In genomic region chr7:128932862-128933821, GRCh38 we compare ENCODE assay signal across 1 cellular context.
TF ChIP-seq lines count a peak whose summit lies in the region.

No MANE protein-coding gene starts in this region.

TF ChIP-seq in SK-N-SH, 30 proteins besides CTCF, POLR2A, EP300 and RAD21 (continued from another document):
- TF ChIP-seq IRF3 (IDR thresholded peaks at IDR 0.05; ENCODE audit: low read depth, low read length) = no peak
- TF ChIP-seq FOXJ3 (CRISPR knock-in tag; IDR thresholded peaks at IDR 0.05) = no peak
- TF ChIP-seq YY1 (IDR thresholded peaks at IDR 0.05; ENCODE audit: low read depth) = no peak
- no peak for TF ChIP-seq ZBTB33 (IDR thresholded peaks at IDR 0.05; ENCODE audit: borderline replicate concordance, low read depth)
- TF ChIP-seq RCOR1 (IDR thresholded peaks at IDR 0.05; ENCODE audit: low read length) = no peak
